ENCODE assay signal across 1 cellular context in the genomic region with DNA sequence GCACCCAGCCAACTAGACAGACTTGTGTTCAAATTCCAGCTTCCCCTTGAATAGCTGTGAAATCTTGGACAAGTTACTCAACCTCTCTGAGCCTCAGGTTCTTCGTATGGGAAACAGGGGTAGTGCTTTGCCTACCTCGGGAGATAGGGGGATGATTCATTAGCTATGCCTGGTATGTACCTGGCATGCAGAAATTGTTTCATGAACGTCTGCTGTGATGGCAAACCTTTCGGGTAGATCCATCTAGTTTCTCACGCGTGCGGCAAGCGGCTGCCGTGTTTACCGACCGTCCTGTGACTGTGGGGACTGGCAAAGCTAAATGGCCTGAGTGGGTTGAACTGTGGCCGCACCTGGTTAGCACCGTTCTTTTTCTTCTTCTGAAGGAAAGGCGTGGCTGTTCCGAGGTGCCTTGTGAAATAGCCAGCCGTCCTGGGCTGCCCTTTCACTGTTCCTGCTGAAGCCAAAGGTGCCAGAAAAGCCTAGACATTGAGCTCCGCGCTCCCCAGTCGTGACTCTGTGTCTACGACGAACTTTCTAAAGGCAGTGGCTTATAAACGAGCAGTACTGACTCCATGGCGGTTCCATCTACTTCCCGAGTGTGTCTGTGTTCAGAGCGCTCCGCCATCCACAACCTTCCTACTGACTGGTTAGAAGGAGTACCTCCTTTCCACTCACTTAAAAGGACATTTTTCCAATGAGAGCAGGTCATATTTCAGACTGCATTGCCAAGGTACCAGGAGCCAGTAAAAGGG.
TF ChIP-seq lines count a peak whose summit lies in the region.

No MANE protein-coding gene starts in this region.

TF ChIP-seq in GM23338, 12 proteins besides CTCF, POLR2A, EP300 and RAD21 (continued from another document):
- TF ChIP-seq, protein P1, sequence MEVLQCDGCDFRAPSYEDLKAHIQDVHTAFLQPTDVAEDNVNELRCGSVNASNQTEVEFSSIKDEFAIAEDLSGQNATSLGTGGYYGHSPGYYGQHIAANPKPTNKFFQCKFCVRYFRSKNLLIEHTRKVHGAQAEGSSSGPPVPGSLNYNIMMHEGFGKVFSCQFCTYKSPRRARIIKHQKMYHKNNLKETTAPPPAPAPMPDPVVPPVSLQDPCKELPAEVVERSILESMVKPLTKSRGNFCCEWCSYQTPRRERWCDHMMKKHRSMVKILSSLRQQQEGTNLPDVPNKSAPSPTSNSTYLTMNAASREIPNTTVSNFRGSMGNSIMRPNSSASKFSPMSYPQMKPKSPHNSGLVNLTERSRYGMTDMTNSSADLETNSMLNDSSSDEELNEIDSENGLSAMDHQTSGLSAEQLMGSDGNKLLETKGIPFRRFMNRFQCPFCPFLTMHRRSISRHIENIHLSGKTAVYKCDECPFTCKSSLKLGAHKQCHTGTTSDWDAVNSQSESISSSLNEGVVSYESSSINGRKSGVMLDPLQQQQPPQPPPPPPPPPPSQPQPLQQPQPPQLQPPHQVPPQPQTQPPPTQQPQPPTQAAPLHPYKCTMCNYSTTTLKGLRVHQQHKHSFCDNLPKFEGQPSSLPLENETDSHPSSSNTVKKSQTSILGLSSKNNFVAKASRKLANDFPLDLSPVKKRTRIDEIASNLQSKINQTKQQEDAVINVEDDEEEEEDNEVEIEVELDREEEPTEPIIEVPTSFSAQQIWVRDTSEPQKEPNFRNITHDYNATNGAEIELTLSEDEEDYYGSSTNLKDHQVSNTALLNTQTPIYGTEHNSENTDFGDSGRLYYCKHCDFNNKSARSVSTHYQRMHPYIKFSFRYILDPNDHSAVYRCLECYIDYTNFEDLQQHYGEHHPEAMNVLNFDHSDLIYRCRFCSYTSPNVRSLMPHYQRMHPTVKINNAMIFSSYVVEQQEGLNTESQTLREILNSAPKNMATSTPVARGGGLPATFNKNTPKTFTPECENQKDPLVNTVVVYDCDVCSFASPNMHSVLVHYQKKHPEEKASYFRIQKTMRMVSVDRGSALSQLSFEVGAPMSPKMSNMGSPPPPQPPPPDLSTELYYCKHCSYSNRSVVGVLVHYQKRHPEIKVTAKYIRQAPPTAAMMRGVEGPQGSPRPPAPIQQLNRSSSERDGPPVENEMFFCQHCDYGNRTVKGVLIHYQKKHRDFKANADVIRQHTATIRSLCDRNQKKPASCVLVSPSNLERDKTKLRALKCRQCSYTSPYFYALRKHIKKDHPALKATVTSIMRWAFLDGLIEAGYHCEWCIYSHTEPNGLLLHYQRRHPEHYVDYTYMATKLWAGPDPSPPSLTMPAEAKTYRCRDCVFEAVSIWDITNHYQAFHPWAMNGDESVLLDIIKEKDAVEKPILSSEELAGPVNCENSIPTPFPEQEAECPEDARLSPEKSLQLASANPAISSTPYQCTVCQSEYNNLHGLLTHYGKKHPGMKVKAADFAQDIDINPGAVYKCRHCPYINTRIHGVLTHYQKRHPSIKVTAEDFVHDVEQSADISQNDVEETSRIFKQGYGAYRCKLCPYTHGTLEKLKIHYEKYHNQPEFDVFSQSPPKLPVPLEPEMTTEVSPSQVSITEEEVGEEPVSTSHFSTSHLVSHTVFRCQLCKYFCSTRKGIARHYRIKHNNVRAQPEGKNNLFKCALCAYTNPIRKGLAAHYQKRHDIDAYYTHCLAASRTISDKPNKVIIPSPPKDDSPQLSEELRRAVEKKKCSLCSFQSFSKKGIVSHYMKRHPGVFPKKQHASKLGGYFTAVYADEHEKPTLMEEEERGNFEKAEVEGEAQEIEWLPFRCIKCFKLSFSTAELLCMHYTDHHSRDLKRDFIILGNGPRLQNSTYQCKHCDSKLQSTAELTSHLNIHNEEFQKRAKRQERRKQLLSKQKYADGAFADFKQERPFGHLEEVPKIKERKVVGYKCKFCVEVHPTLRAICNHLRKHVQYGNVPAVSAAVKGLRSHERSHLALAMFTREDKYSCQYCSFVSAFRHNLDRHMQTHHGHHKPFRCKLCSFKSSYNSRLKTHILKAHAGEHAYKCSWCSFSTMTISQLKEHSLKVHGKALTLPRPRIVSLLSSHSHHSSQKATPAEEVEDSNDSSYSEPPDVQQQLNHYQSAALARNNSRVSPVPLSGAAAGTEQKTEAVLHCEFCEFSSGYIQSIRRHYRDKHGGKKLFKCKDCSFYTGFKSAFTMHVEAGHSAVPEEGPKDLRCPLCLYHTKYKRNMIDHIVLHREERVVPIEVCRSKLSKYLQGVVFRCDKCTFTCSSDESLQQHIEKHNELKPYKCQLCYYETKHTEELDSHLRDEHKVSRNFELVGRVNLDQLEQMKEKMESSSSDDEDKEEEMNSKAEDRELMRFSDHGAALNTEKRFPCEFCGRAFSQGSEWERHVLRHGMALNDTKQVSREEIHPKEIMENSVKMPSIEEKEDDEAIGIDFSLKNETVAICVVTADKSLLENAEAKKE (CRISPR knock-in tag; IDR thresholded peaks at IDR 0.05) = no peak
